ENCODE assay signal across 11 cellular contexts in the genomic region with DNA sequence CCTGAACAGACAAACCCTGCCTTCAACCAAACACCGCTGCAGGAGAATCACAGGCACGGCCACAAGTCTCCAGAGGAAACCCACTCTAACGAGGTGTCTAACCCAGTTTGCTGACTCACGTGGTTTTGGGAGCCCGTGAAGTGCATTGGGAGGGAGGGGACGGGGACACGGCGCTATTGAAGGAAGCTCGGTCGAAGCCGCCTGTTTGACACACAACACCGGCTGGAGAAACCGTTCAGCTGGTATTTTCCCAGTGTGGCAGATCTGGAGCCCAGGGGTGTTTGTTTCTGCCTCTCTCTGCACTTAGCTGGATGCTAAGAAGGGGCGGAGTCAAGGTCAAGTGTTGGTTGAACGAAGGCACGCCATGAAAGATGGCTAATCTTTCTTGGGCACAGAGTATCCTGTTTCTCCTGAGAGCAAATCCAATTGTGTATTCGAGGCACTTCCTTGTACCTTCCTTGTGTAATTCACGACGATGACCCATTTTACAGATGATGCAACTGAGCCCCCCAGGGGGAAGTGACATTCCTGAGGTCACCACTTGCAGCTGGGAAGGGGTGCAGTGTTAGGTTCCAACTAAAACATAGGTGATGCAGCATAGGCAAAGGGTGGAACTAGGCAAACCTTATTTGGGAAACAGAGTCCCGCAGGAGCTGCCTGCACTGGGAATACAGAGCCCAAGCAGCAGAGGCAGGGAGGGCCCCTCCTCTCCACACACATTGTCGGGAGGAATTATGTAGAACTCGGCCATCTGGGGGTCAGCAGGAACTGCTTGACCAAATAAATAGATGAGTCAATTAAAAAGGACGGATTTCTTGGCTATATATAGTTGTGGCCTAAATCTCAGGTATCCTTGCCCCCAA. TPM values are rescaled to one million over a fixed set of nuclear protein-coding genes. Genes with fewer than 3 reads are reported as not detected.
DNase-seq lines count a peak whose midpoint lies in the region; ATAC-seq and TF ChIP-seq lines count a peak whose summit lies in the region.
"Had no signal": no experiment of that assay in that cellular context is flagged by ENCODE, and none has a peak within 500 bp of the region (broad histone marks: within the 10 kb centered on the region; RNA-seq: fewer than 3 reads in every experiment).

No MANE protein-coding gene starts in this region.

- H3K4me1 ChIP-seq in SK-N-SH (ENCODE audit: control insufficient read depth in 1 of 2, insufficient read depth in 2 of 2, low read depth in 1 of 2, low read length in 1 of 2), result peaks cover 19 to 27% of the 10 kb centered on the region in 2 experiments; a peak in 3 of 4 replicates
- peaks cover 66% of the 10 kb centered on the region for H3K4me1 ChIP-seq in Panc1 (ENCODE audit: control insufficient read depth, insufficient read depth, low read length)

- peaks cover 3% of the 10 kb centered on the region; the same call in 1 of the 2 replicates for H4K20me1 ChIP-seq in SK-N-SH (ENCODE audit: insufficient read depth)

- TSS peak; percentile 4 for BruUV-seq in Panc1 (replicated peaks; lab: Mats Ljungman, UMichigan)

- no peaks in the 10 kb centered on the region for H3F3A ChIP-seq in SK-N-SH (replicated peaks; ENCODE audit: insufficient read depth)

- POLR2A ChIA-PET in SK-N-SH (lab: Yijun Ruan, JAX) (interaction anchor here (0.6 kb wide), 1 partner anchor 1649 kb away, joined by 3 read pairs; no protein-coding TSS in a partner anchor), Panc1 (lab: Charles Lee) (no interaction called here)

- WGBS in SK-N-SH (ENCODE audit: low lambda C conversion rate), result 80% methylated on average over 20 of the region's 23 CpGs

- TF ChIP-seq CTCF in SK-N-SH (IDR thresholded peaks at IDR 0.05) (no peak), Panc1 (IDR thresholded peaks at IDR 0.05) (no peak), astrocyte of the spinal cord (IDR thresholded peaks at IDR 0.05; ENCODE audit: low read depth, low read length) (no peak)

- no peak for TF ChIP-seq EP300 in SK-N-SH (IDR thresholded peaks at IDR 0.05; ENCODE audit: borderline replicate concordance in 1 of 2, low read depth in 1 of 2, low read length in 1 of 2)

- H2AFZ ChIP-seq in SK-N-SH (ENCODE audit: low read depth), result no peak overlapping the region

- H3K4me3 ChIP-seq in SK-N-SH (ENCODE audit: low read depth in 2 of 2, low read length in 1 of 2), result no peak overlapping the region
- H3K4me3 ChIP-seq in Panc1 (ENCODE audit: low read depth in 2 of 2, low read length in 2 of 2), result no peak overlapping the region
- H3K4me3 ChIP-seq in astrocyte of the spinal cord (ENCODE audit: low read depth, low read length), result no peak overlapping the region
- H3K4me3 ChIP-seq: gastroesophageal sphincter had no signal

- intact Hi-C loops in Panc1 (cut with micrococcal nuclease; ENCODE audit: unreplicated experiment), result no loop called here

- peaks cover 31% of the 10 kb centered on the region for H3K79me2 ChIP-seq in SK-N-SH (ENCODE audit: insufficient read depth)

- no peak overlapping the region for H3K9ac ChIP-seq in SK-N-SH

- CTCF ChIA-PET in SK-N-SH (lab: Yijun Ruan, JAX) (interaction anchor here (0.9 to 1.1 kb wide), 2 partner anchors 12 to 16 kb away, joined by 3 to 5 read pairs; no protein-coding TSS in a partner anchor), Panc1 (lab: Charles Lee) (no interaction called here)

- no peak overlapping the region for H3K4me2 ChIP-seq in SK-N-SH

- no peaks in the 10 kb centered on the region for H3K9me2 ChIP-seq in SK-N-SH

- no peak for TF ChIP-seq RAD21 in SK-N-SH (IDR thresholded peaks at IDR 0.05; ENCODE audit: low read length)

- H3K27ac ChIP-seq in SK-N-SH (ENCODE audit: low read depth in 2 of 2, low read length in 1 of 2), result peak overlapping the region in 1 of 2 experiments; percentile 4; a peak in 1 of 4 replicates
- H3K27ac ChIP-seq in Panc1 (ENCODE audit: low read length), result peak overlapping the region; percentile 61
- H3K27ac ChIP-seq: gastroesophageal sphincter had no signal

- peak; percentile 8 for ATAC-seq in SK-N-SH treated with all-trans-retinoic acid at 6 μM for 48 hours
- ATAC-seq in Panc1, result no peak; the same call in 1 of the 2 replicates
- ATAC-seq in GM21576 (IDR thresholded peaks at IDR 0.05; ENCODE audit: unreplicated experiment), result no peak
- ATAC-seq in HG02970 (IDR thresholded peaks at IDR 0.05; ENCODE audit: low FRiP score, unreplicated experiment), result no peak
- ATAC-seq in HG02588 (IDR thresholded peaks at IDR 0.05; ENCODE audit: unreplicated experiment), result no peak
- ATAC-seq: gastroesophageal sphincter had no signal

- peaks cover 0 to 17% of the 10 kb centered on the region in 2 experiments for H3K36me3 ChIP-seq in SK-N-SH (replicated peaks in 1 of 2; ENCODE audit: control insufficient read depth in 1 of 2, insufficient read depth in 2 of 2, low read length in 1 of 2)
- no peaks in the 10 kb centered on the region for H3K36me3 ChIP-seq in Panc1 (ENCODE audit: control insufficient read depth, insufficient read depth, low read length)
- H3K36me3 ChIP-seq: gastroesophageal sphincter had no signal

- no peaks in the 10 kb centered on the region for H3K27me3 ChIP-seq in SK-N-SH (ENCODE audit: insufficient read depth)
- no peaks in the 10 kb centered on the region for H3K27me3 ChIP-seq in Panc1 (ENCODE audit: control insufficient read depth, insufficient read depth, low read length)
- H3K27me3 ChIP-seq: gastroesophageal sphincter had no signal

- in situ Hi-C loops in Panc1 (cut with HindIII; ENCODE audit: low pct_unique_long_range_greater_than_20kb, low sequenced_read_pairs), result no loop called here
- in situ Hi-C loops in astrocyte of the spinal cord (cut with HindIII; ENCODE audit: low sequenced_read_pairs), result no loop called here

- no peak for DNase-seq in SK-N-SH
- DNase-seq in Panc1 (ENCODE audit: low read depth, low spot score), result no peak
- peak; percentile 27 for DNase-seq in astrocyte of the spinal cord (ENCODE audit: low read depth, low spot score)
- DNase-seq in stimulated activated CD8-positive, alpha-beta memory T cell treated with anti-CD3 and anti-CD28 coated beads, Interleukin-4, amount 100 ng/mL, for 48 hours, result peak; percentile 53
- DNase-seq: ACHN, NCI-H1436 treated with DMSO at 0.1 percent for 48 hours had no signal

- H3K9me3 ChIP-seq in SK-N-SH, result no peaks in the 10 kb centered on the region
- H3K9me3 ChIP-seq in Panc1 (ENCODE audit: control insufficient read depth, insufficient read depth, low read depth, low read length), result no peaks in the 10 kb centered on the region
- H3K9me3 ChIP-seq: gastroesophageal sphincter had no signal

TF ChIP-seq in SK-N-SH treated with all-trans-retinoic acid at 6 μM for 48 hours, 23 proteins besides CTCF, POLR2A, EP300 and RAD21 (continues in another document):
- TF ChIP-seq ZFP3 (CRISPR knock-in tag; IDR thresholded peaks at IDR 0.05) (no peak), ZC3H10 (CRISPR knock-in tag; IDR thresholded peaks at IDR 0.05) (no peak), PPARA (CRISPR knock-in tag; IDR thresholded peaks at IDR 0.05; ENCODE audit: borderline replicate concordance) (no peak), ISL1 (CRISPR knock-in tag; IDR thresholded peaks at IDR 0.05) (no peak), SNAI2 (CRISPR knock-in tag; IDR thresholded peaks at IDR 0.05) (no peak), TCF4 (CRISPR knock-in tag; IDR thresholded peaks at IDR 0.05; ENCODE audit: borderline replicate concordance) (no peak), ZNF8 (CRISPR knock-in tag; IDR thresholded peaks at IDR 0.05) (no peak)

TF ChIP-seq in SK-N-SH, 30 proteins besides CTCF, POLR2A, EP300 and RAD21 (continues in another document):
- TF ChIP-seq, protein P1, sequence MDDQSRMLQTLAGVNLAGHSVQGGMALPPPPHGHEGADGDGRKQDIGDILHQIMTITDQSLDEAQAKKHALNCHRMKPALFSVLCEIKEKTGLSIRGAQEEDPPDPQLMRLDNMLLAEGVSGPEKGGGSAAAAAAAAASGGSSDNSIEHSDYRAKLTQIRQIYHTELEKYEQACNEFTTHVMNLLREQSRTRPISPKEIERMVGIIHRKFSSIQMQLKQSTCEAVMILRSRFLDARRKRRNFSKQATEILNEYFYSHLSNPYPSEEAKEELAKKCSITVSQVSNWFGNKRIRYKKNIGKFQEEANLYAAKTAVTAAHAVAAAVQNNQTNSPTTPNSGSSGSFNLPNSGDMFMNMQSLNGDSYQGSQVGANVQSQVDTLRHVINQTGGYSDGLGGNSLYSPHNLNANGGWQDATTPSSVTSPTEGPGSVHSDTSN (IDR thresholded peaks at IDR 0.05), result no peak
- no peak for TF ChIP-seq FOSL2 (IDR thresholded peaks at IDR 0.05; ENCODE audit: borderline replicate concordance, low read depth)
- no peak for TF ChIP-seq ELF1 (IDR thresholded peaks at IDR 0.05)
- no peak for TF ChIP-seq RCOR1 (IDR thresholded peaks at IDR 0.05; ENCODE audit: low read length)
- TF ChIP-seq, protein P2, sequence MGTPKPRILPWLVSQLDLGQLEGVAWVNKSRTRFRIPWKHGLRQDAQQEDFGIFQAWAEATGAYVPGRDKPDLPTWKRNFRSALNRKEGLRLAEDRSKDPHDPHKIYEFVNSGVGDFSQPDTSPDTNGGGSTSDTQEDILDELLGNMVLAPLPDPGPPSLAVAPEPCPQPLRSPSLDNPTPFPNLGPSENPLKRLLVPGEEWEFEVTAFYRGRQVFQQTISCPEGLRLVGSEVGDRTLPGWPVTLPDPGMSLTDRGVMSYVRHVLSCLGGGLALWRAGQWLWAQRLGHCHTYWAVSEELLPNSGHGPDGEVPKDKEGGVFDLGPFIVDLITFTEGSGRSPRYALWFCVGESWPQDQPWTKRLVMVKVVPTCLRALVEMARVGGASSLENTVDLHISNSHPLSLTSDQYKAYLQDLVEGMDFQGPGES (IDR thresholded peaks at IDR 0.05; ENCODE audit: low read depth, low read length), result no peak
- TF ChIP-seq FOXM1 (IDR thresholded peaks at IDR 0.05; ENCODE audit: low read depth), result no peak
- TF ChIP-seq EZH2phosphoT487 (IDR thresholded peaks at IDR 0.05; ENCODE audit: borderline replicate concordance, low read depth), result no peak
- TF ChIP-seq ZBTB33 (IDR thresholded peaks at IDR 0.05; ENCODE audit: borderline replicate concordance, low read depth), result no peak

RNA-seq across cellular contexts. Expression of gene SLC6A6, which starts 22.5 kb away (rescaled TPM):
- polyA plus RNA-seq in SK-N-SH (2012; rRNA removed), result 19.1 and 22.0 TPM in 2 replicates
- 13.1 and 16.4 TPM in 2 replicates for polyA plus RNA-seq in SK-N-SH (2012; cell fraction: cytosol; rRNA removed)
- 30.9 and 43.9 TPM in 2 replicates for polyA plus RNA-seq in SK-N-SH (2012; cell fraction: nucleus; rRNA removed)
- 61.0 TPM for total RNA-seq in Panc1 (2021; ENCODE audit: unreplicated experiment)
- polyA plus RNA-seq in Panc1 (2012; ENCODE audit: insufficient read length), result 53.8 TPM

Comparison
In these comparisons a context has a peak if more than half of its experiments do, and no peak if none do; other contexts are left out.
1. DNase-seq: peak in astrocyte of the spinal cord (single experiment) and stimulated activated CD8-positive, alpha-beta memory T cell treated with anti-CD3 and anti-CD28 coated beads, Interleukin-4, amount 100 ng/mL, for 48 hours (single experiment); none in SK-N-SH (single experiment) and Panc1 (single experiment).